Comparison of ENCODE assay signal across 8 cellular contexts in the genomic region with DNA sequence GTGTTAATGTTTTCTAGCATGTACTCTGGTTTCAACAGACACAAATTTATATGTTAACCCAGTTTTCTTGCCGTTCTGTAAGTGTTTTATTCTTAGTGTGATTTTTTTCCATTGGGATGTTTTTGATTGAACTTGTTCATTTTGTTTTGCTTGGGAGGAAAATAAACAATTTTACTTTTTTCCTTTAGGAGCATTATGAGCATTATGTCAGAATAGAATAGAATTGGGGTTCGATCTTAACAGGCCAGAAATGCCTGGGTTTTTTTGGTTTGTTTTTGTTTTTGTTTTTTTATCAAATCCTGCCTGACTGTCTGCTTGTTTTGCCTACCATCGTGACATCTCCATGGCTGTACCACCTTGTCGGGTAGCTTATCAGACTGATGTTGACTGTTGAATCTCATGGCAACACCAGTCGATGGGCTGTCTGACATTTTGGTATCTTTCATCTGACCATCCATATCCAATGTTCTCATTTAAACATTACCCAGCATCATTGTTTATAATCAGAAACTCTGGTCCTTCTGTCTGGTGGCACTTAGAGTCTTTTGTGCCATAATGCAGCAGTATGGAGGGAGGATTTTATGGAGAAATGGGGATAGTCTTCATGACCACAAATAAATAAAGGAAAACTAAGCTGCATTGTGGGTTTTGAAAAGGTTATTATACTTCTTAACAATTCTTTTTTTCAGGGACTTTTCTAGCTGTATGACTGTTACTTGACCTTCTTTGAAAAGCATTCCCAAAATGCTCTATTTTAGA. TPM values are rescaled to one million over a fixed set of nuclear protein-coding genes. Genes with fewer than 3 reads are reported as not detected.
DNase-seq lines count a peak whose midpoint lies in the region; ATAC-seq, FAIRE-seq and TF ChIP-seq lines count a peak whose summit lies in the region.

No MANE protein-coding gene starts in this region.

- TF ChIP-seq CTCF in BJ (IDR thresholded peaks at IDR 0.05; ENCODE audit: insufficient read depth, low read depth, low read length) = no peak
- peak in 1 of 7 experiments; percentile 5 for TF ChIP-seq CTCF in body of pancreas (IDR thresholded peaks at IDR 0.05)
- TF ChIP-seq CTCF in GM13976 (IDR thresholded peaks at IDR 0.05; ENCODE audit: borderline replicate concordance, control extremely low read depth, extremely low read depth, insufficient read depth, missing control alignments) = no peak

- H3K4me1 ChIP-seq in body of pancreas (peaks cover 65% of the 10 kb centered on the region), mesenchymal stem cell (ENCODE audit: control insufficient read depth, insufficient read depth, low read depth, low read length) (peaks cover 2% of the 10 kb centered on the region)

- H3K18ac ChIP-seq in mesenchymal stem cell (ENCODE audit: low read depth in 1 of 2, low read length in 2 of 2) = peak overlapping the region; percentile 73 to 75

- no peak overlapping the region for H2BK120ac ChIP-seq in mesenchymal stem cell (ENCODE audit: low read depth, low read length)

- H4K91ac ChIP-seq in mesenchymal stem cell (ENCODE audit: low read length) = no peak overlapping the region

- ATAC-seq in body of pancreas (no peak), HG02973 (IDR thresholded peaks at IDR 0.05; ENCODE audit: unreplicated experiment) (no peak)

- CTCF ChIA-PET in BJ (lab: Yijun Ruan, JAX) = interaction anchor here (1.1 to 1.5 kb wide), 3 partner anchors 19 to 89 kb away, joined by 4 to 7 read pairs (median 6); no protein-coding TSS in a partner anchor

- POLR2A ChIA-PET in BJ (lab: Charles Lee) = interaction anchor here (0.5 to 3.8 kb wide), 6 partner anchors 11 to 1394 kb away, joined by 3 to 35 read pairs (median 4); no protein-coding TSS in a partner anchor

- intact Hi-C loops in body of pancreas (cut with DNase I) = no loop called here

- H2BK12ac ChIP-seq in mesenchymal stem cell (ENCODE audit: low read length in 2 of 2) = no peak overlapping the region

- TF ChIP-seq POLR2A in body of pancreas (IDR thresholded peaks at IDR 0.05) (peak; percentile 12 to 58 (median 55)), H54 (IDR thresholded peaks at IDR 0.05; ENCODE audit: low read depth, low read length) (no peak; the same call in 1 of the 2 replicates)

- H3K27ac ChIP-seq in body of pancreas (peak overlapping the region; percentile 93 to 100 (median 96)), mesenchymal stem cell (ENCODE audit: low read length, poor library complexity, severe bottlenecking) (peak overlapping the region; percentile 99)

- peak overlapping the region; percentile 99 for H3K9ac ChIP-seq in mesenchymal stem cell (ENCODE audit: low read length)

- peak overlapping the region; percentile 92 for H3K4me3 ChIP-seq in BJ (ENCODE audit: low read depth, low read length)
- peak overlapping the region; percentile 38 to 51 for H3K4me3 ChIP-seq in body of pancreas
- H3K4me3 ChIP-seq in mesenchymal stem cell (ENCODE audit: insufficient read depth in 1 of 2, low read depth in 1 of 2, low read length in 2 of 2) = peak overlapping the region; percentile 30 to 97

- H3K23ac ChIP-seq in mesenchymal stem cell (ENCODE audit: low read length in 2 of 2) = no peak overlapping the region

- no peaks in the 10 kb centered on the region for H3K79me1 ChIP-seq in mesenchymal stem cell (replicated peaks; ENCODE audit: low read length, poor library complexity, severe bottlenecking)

- in situ Hi-C loops in GM13976 (cut with MboI; ENCODE audit: low sequenced_read_pairs, unreplicated experiment) = no loop called here

- no peak overlapping the region for H2AK5ac ChIP-seq in mesenchymal stem cell (ENCODE audit: low read length, severe bottlenecking)

- peak overlapping the region; percentile 69 for H4K8ac ChIP-seq in mesenchymal stem cell (ENCODE audit: low read length)

- no peak overlapping the region for H2BK15ac ChIP-seq in mesenchymal stem cell (ENCODE audit: low read depth, poor library complexity, severe bottlenecking)

- no peak overlapping the region for H2AFZ ChIP-seq in mesenchymal stem cell (ENCODE audit: low read depth, low read length)

- no peak for DNase-seq in BJ (ENCODE audit: low read depth)
- DNase-seq in HT1080 (ENCODE audit: low read depth) = peak; percentile 30
- DNase-seq in body of pancreas = peak in 2 of 4 donors; percentile 22 to 38
- DNase-seq in mesenchymal stem cell = peak; percentile 55
- DNase-seq in H54 (ENCODE audit: insufficient read length, low spot score) = no peak
- DNase-seq in AML-193 (lab: John Stamatoyannopoulos, UW) = no peak
- no peak for DNase-seq in GM13976 (ENCODE audit: low spot score)

- no peak overlapping the region for H3K4ac ChIP-seq in mesenchymal stem cell (ENCODE audit: low read depth in 1 of 2, low read length in 2 of 2)

- H2BK5ac ChIP-seq in mesenchymal stem cell (ENCODE audit: low read depth, low read length, poor library complexity, severe bottlenecking) = peak overlapping the region; percentile 81

- H3K9me3 ChIP-seq in body of pancreas = no peaks in the 10 kb centered on the region
- no peaks in the 10 kb centered on the region for H3K9me3 ChIP-seq in mesenchymal stem cell (ENCODE audit: control insufficient read depth, low read length)

- peak overlapping the region; percentile 49 for H3K4me2 ChIP-seq in mesenchymal stem cell (ENCODE audit: low read length, poor library complexity, severe bottlenecking)

- H3K14ac ChIP-seq in mesenchymal stem cell (ENCODE audit: low read length in 2 of 2) = no peak overlapping the region

- H3K27me3 ChIP-seq in BJ (ENCODE audit: control insufficient read depth, insufficient read depth, low read length) (no peaks in the 10 kb centered on the region), body of pancreas (no peaks in the 10 kb centered on the region), mesenchymal stem cell (ENCODE audit: control insufficient read depth in 1 of 2, insufficient read depth in 1 of 2, low read length in 2 of 2) (no peaks in the 10 kb centered on the region)

- H3K36me3 ChIP-seq in BJ (ENCODE audit: control insufficient read depth, insufficient read depth, low read length) (peaks cover 3% of the 10 kb centered on the region), body of pancreas (replicated peaks in 1 of 2; ENCODE audit: insufficient read depth in 1 of 2, low read depth in 2 of 2) (no peaks in the 10 kb centered on the region), mesenchymal stem cell (ENCODE audit: control insufficient read depth in 1 of 2, insufficient read depth in 2 of 2, low read depth in 1 of 2, low read length in 2 of 2) (peaks cover 0 to 37% of the 10 kb centered on the region in 2 experiments)

- 32 to 44% methylated on average over 5 of the region's 5 CpGs for WGBS in body of pancreas, 2 donors
- 19% methylated on average over 5 of the region's 5 CpGs for WGBS in mesenchymal stem cell

- FAIRE-seq in H54 (lab: Jason Lieb, UNC) = no peak

RNA-seq across cellular contexts. Expression of gene TUBD1, which starts 51.7 kb away (rescaled TPM):
- polyA plus RNA-seq in BJ (2011; rRNA removed) = 2.3 and 4.2 TPM in 2 replicates
- polyA minus RNA-seq in BJ (2011; rRNA and poly(A)+ RNA removed) = 3.9 and 5.9 TPM in 2 replicates
- 3.5 and 6.1 TPM in 2 replicates for total RNA-seq in HT1080 (2014; rRNA removed; shearing (Covaris generic))
- 3.4 and 4.0 TPM in 2 replicates for polyA plus RNA-seq in HT1080 (2015; cell fraction: cytosol; rRNA removed)
- 7.1 TPM in 2 replicates for polyA plus RNA-seq in HT1080 (2015; cell fraction: nucleus; rRNA removed)
- 1 to 10 TPM; 6.9 to 7.5 TPM for total RNA-seq in body of pancreas
- 4.7 TPM for polyA plus RNA-seq in mesenchymal stem cell (2013, experiment 1 of 2)
- polyA plus RNA-seq in mesenchymal stem cell (2013, experiment 2 of 2) = 4.6 TPM

RNA-seq across cellular contexts. Expression of gene RPS6KB1, which starts 51.8 kb away (rescaled TPM):
- polyA plus RNA-seq in BJ (2011; rRNA removed) = 7.4 and 15.7 TPM in 2 replicates
- 6.8 and 8.3 TPM in 2 replicates for polyA minus RNA-seq in BJ (2011; rRNA and poly(A)+ RNA removed)
- total RNA-seq in HT1080 (2014; rRNA removed; shearing (Covaris generic)) = 16.4 and 16.8 TPM in 2 replicates
- polyA plus RNA-seq in HT1080 (2015; cell fraction: cytosol; rRNA removed) = 10.8 and 13.7 TPM in 2 replicates
- 22.5 and 23.0 TPM in 2 replicates for polyA plus RNA-seq in HT1080 (2015; cell fraction: nucleus; rRNA removed)
- total RNA-seq in body of pancreas = 10 to 100 TPM; 30.6 to 55.0 TPM
- polyA plus RNA-seq in mesenchymal stem cell (2013, experiment 1 of 2) = 17.4 TPM
- polyA plus RNA-seq in mesenchymal stem cell (2013, experiment 2 of 2) = 17.7 TPM

Comparison
In these comparisons a context has a peak if more than half of its experiments do, and no peak if none do; other contexts are left out.
1. DNase-seq: peak in HT1080 (single experiment) and mesenchymal stem cell (single experiment); none in BJ (single experiment), H54 (single experiment), AML-193 (0 of 2) and GM13976 (single experiment).
2. Peak in every context shown above with its lines, with median percentiles within 50 percentile points of each other: H3K4me3 ChIP-seq.